13 cellular contexts compared by ENCODE assay signal in the genomic region with DNA sequence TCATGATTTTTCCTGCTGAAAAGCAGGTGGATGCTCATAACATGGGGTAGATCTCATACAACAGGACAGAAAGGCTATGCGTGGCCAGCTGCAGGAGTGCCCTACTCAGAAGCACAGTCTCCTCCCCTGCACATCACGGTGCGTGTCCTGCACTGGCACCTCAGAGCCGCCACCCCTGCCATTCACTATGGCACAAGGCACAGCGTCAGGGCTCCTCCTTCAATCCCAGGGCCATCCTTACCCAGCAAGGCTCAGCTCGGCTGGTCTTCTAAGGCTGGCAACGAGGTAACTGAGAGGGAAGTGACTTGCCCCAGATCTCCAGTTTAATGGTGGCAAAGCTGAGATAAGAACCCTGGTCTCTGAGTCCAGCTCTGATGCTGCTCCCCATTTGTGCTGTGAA.
"Had no signal": no experiment of that assay in that cellular context is flagged by ENCODE, and none has a peak within 500 bp of the region (broad histone marks: within the 10 kb centered on the region; RNA-seq: fewer than 3 reads in every experiment).

No MANE protein-coding gene starts in this region.

- H3K27ac ChIP-seq: breast epithelium, dorsolateral prefrontal cortex, neural progenitor cell, skin epidermis, tibial artery, vagina had no signal

- H3K27ac Mint-ChIP-seq: activated naive CD8-positive, alpha-beta T cell treated with anti-CD3 and anti-CD28 coated beads, Interleukin-2, amount 10 ng/mL, durations not matched to agents 7 days and 5 days; activated T-cell treated with anti-CD3 and anti-CD28 coated beads, Interleukin-2, amount 50 U/mL, for 72 hours; neural progenitor cell had no signal

- H3K36me3 Mint-ChIP-seq: activated naive CD8-positive, alpha-beta T cell treated with anti-CD3 and anti-CD28 coated beads, Interleukin-2, amount 10 ng/mL, durations not matched to agents 7 days and 5 days; neural progenitor cell had no signal

- H3K4me1 ChIP-seq: breast epithelium had no signal

- DNase-seq: activated CD4-positive, alpha-beta T cell treated with anti-CD3 and anti-CD28 coated beads, Interleukin-2, amount 50 U/mL, for 4 hours; activated naive CD8-positive, alpha-beta T cell treated with anti-CD3 and anti-CD28 coated beads, Interleukin-2, amount 10 ng/mL, durations not matched to agents 7 days and 5 days; activated T-cell treated with anti-CD3 and anti-CD28 coated beads, Interleukin-2, amount 50 U/mL, for 72 hours; dorsolateral prefrontal cortex; kidney; left ventricle myocardium superior; posterior cingulate gyrus; stimulated activated CD4-positive, alpha-beta T cell treated with anti-CD3 and anti-CD28 coated beads, Interleukin-4, amount 100 ng/mL, for 4 hours; tibial artery had no signal

- H3K4me3 Mint-ChIP-seq: activated naive CD8-positive, alpha-beta T cell treated with anti-CD3 and anti-CD28 coated beads, Interleukin-2, amount 10 ng/mL, durations not matched to agents 7 days and 5 days; activated T-cell treated with anti-CD3 and anti-CD28 coated beads, Interleukin-2, amount 50 U/mL, for 72 hours had no signal

- ATAC-seq: activated T-cell treated with anti-CD3 and anti-CD28 coated beads, Interleukin-2, amount 50 U/mL, for 72 hours; left ventricle myocardium superior had no signal

- H3K27me3 ChIP-seq: breast epithelium, neural progenitor cell, vagina had no signal

- H3K9me3 ChIP-seq: vagina had no signal

- H3K4me3 ChIP-seq: breast epithelium, dorsolateral prefrontal cortex, neural progenitor cell, skin epidermis, tibial artery, vagina had no signal

- H3K36me3 ChIP-seq: breast epithelium, neural progenitor cell, vagina had no signal
